19 cellular contexts compared by ENCODE assay signal in genomic region chr9:15243086-15243485, GRCh38.
A peak's percentile ranks its signal among the peaks of the same experiment; 100 is the strongest.
DNase-seq lines count a peak whose midpoint lies in the region; ATAC-seq, FAIRE-seq and TF ChIP-seq lines count a peak whose summit lies in the region.
"Had no signal": no experiment of that assay in that cellular context is flagged by ENCODE, and none has a peak within 500 bp of the region (broad histone marks: within the 10 kb centered on the region; RNA-seq: fewer than 3 reads in every experiment).

No MANE protein-coding gene starts in this region.

- DNase-seq in activated naive CD8-positive, alpha-beta T cell treated with anti-CD3 and anti-CD28 coated beads for 36 hours: no peak
- DNase-seq in activated naive CD8-positive, alpha-beta T cell treated with anti-CD3 and anti-CD28 coated beads, Interleukin-2, amount 50 U/mL, for 24 hours: no peak
- DNase-seq in astrocyte of the hippocampus (ENCODE audit: low read depth, low spot score) (peak; percentile 27), left lung (no peak), vagina (ENCODE audit: extremely low spot score in 2 of 2) (no peak), pancreas (no peak), posterior cingulate gyrus (no peak), middle frontal gyrus (ENCODE audit: extremely low spot score, low spot score) (no peak)
- DNase-seq: activated CD4-positive, CD25-positive, alpha-beta regulatory T cell; activated CD8-positive, alpha-beta memory T cell treated with anti-CD3 and anti-CD28 coated beads for 24 hours; CD8-positive, alpha-beta memory T cell; left colon; NCI-H146; NCI-H446; Right ventricle myocardium superior; T-helper 2 cell had no signal

- no peaks in the 10 kb centered on the region for H3K27me3 Mint-ChIP-seq in activated naive CD8-positive, alpha-beta T cell treated with anti-CD3 and anti-CD28 coated beads for 36 hours
- no peaks in the 10 kb centered on the region for H3K27me3 Mint-ChIP-seq in activated naive CD8-positive, alpha-beta T cell treated with anti-CD3 and anti-CD28 coated beads, Interleukin-2, amount 50 U/mL, for 24 hours
- H3K27me3 Mint-ChIP-seq: activated T-helper 17 cell treated with anti-CD3 and anti-CD28 coated beads, Interleukin-2, amount 50 U/mL, for 72 hours; CD8-positive, alpha-beta memory T cell had no signal

- H3K9me3 ChIP-seq in left lung (peaks cover 0 to 2% of the 10 kb centered on the region in 2 donors), vagina (no peaks in the 10 kb centered on the region), pancreas (no peaks in the 10 kb centered on the region)

- H3K4me1 ChIP-seq in left lung (no peaks in the 10 kb centered on the region), vagina (peaks cover 38% of the 10 kb centered on the region), pancreas (no peaks in the 10 kb centered on the region)

- H3K27me3 ChIP-seq in left lung (no peaks in the 10 kb centered on the region), vagina (no peaks in the 10 kb centered on the region), pancreas (no peaks in the 10 kb centered on the region)

- TF ChIP-seq POLR2A in vagina (IDR thresholded peaks at IDR 0.05): no peak

- WGBS in pancreas, 2 donors: 93 to 96% methylated on average over 1 of the region's 1 CpG

- H3K27ac ChIP-seq in left lung (peak overlapping the region; percentile 42 to 71), vagina (peak overlapping the region; percentile 49), pancreas (no peak overlapping the region)

- H3K36me3 ChIP-seq in left lung (no peaks in the 10 kb centered on the region), vagina (no peaks in the 10 kb centered on the region), pancreas (no peaks in the 10 kb centered on the region)

- TF ChIP-seq CTCF in left lung (IDR thresholded peaks at IDR 0.05) (no peak), vagina (IDR thresholded peaks at IDR 0.05) (no peak), pancreas (IDR thresholded peaks at IDR 0.05) (no peak)

- H3K27ac Mint-ChIP-seq in activated naive CD8-positive, alpha-beta T cell treated with anti-CD3 and anti-CD28 coated beads for 36 hours: peak overlapping the region; percentile 16
- no peak overlapping the region for H3K27ac Mint-ChIP-seq in activated naive CD8-positive, alpha-beta T cell treated with anti-CD3 and anti-CD28 coated beads, Interleukin-2, amount 50 U/mL, for 24 hours
- H3K27ac Mint-ChIP-seq: activated T-helper 17 cell treated with anti-CD3 and anti-CD28 coated beads, Interleukin-2, amount 50 U/mL, for 72 hours had no signal

- H3K9me3 Mint-ChIP-seq in activated naive CD8-positive, alpha-beta T cell treated with anti-CD3 and anti-CD28 coated beads for 36 hours: peaks cover 14% of the 10 kb centered on the region
- peaks cover 16% of the 10 kb centered on the region for H3K9me3 Mint-ChIP-seq in activated naive CD8-positive, alpha-beta T cell treated with anti-CD3 and anti-CD28 coated beads, Interleukin-2, amount 50 U/mL, for 24 hours

- H3K4me3 Mint-ChIP-seq in activated naive CD8-positive, alpha-beta T cell treated with anti-CD3 and anti-CD28 coated beads for 36 hours: no peak overlapping the region
- H3K4me3 Mint-ChIP-seq in activated naive CD8-positive, alpha-beta T cell treated with anti-CD3 and anti-CD28 coated beads, Interleukin-2, amount 50 U/mL, for 24 hours: no peak overlapping the region
- H3K4me3 Mint-ChIP-seq: activated T-helper 17 cell treated with anti-CD3 and anti-CD28 coated beads, Interleukin-2, amount 50 U/mL, for 72 hours; CD8-positive, alpha-beta memory T cell; stimulated activated effector memory CD8-positive, alpha-beta T cell treated with anti-CD3 and anti-CD28 coated beads, Interleukin-12 subunit alpha, Interleukin-12 subunit beta, amount 100 ng/mL, for 72 hours had no signal

- FAIRE-seq in pancreas (lab: Jason Lieb, UNC): no peak
- FAIRE-seq: HTR-8/SVneo had no signal

- H3K4me1 Mint-ChIP-seq in activated naive CD8-positive, alpha-beta T cell treated with anti-CD3 and anti-CD28 coated beads for 36 hours: peaks cover 45% of the 10 kb centered on the region
- peaks cover 49% of the 10 kb centered on the region for H3K4me1 Mint-ChIP-seq in activated naive CD8-positive, alpha-beta T cell treated with anti-CD3 and anti-CD28 coated beads, Interleukin-2, amount 50 U/mL, for 24 hours

- no peak for ATAC-seq in activated naive CD8-positive, alpha-beta T cell treated with anti-CD3 and anti-CD28 coated beads, Interleukin-2, amount 50 U/mL, for 24 hours
- ATAC-seq in left lung (peak; percentile 34), pancreas (no peak)
- ATAC-seq: activated T-helper 17 cell treated with anti-CD3 and anti-CD28 coated beads, Interleukin-2, amount 50 U/mL, for 72 hours; left colon; stimulated activated effector memory CD8-positive, alpha-beta T cell treated with anti-CD3 and anti-CD28 coated beads, Interleukin-12 subunit alpha, Interleukin-12 subunit beta, amount 100 ng/mL, for 72 hours had no signal

- intact Hi-C loops in left lung (cut with DNase I) (no loop called here), vagina (cut with DNase I) (no loop called here), pancreas (cut with DNase I) (no loop called here), posterior cingulate gyrus (cut with DNase I) (no loop called here)

- peaks cover 44% of the 10 kb centered on the region for H3K36me3 Mint-ChIP-seq in activated naive CD8-positive, alpha-beta T cell treated with anti-CD3 and anti-CD28 coated beads for 36 hours
- peaks cover 25% of the 10 kb centered on the region for H3K36me3 Mint-ChIP-seq in activated naive CD8-positive, alpha-beta T cell treated with anti-CD3 and anti-CD28 coated beads, Interleukin-2, amount 50 U/mL, for 24 hours (ENCODE audit: low read depth)
- H3K36me3 Mint-ChIP-seq: stimulated activated effector memory CD8-positive, alpha-beta T cell treated with anti-CD3 and anti-CD28 coated beads, Interleukin-12 subunit alpha, Interleukin-12 subunit beta, amount 100 ng/mL, for 72 hours had no signal

- no peak overlapping the region for H3K4me3 ChIP-seq in left lung
- no peak overlapping the region for H3K4me3 ChIP-seq in vagina
- H3K4me3 ChIP-seq in pancreas: no peak overlapping the region

Comparison
In these comparisons a context has a peak if more than half of its experiments do, and no peak if none do; other contexts are left out.
1. H3K27ac ChIP-seq: peak in left lung (2 of 2) and vagina (single experiment); none in pancreas (0 of 4).